Comparison of ENCODE assay signal across 8 cellular contexts in the genomic region with DNA sequence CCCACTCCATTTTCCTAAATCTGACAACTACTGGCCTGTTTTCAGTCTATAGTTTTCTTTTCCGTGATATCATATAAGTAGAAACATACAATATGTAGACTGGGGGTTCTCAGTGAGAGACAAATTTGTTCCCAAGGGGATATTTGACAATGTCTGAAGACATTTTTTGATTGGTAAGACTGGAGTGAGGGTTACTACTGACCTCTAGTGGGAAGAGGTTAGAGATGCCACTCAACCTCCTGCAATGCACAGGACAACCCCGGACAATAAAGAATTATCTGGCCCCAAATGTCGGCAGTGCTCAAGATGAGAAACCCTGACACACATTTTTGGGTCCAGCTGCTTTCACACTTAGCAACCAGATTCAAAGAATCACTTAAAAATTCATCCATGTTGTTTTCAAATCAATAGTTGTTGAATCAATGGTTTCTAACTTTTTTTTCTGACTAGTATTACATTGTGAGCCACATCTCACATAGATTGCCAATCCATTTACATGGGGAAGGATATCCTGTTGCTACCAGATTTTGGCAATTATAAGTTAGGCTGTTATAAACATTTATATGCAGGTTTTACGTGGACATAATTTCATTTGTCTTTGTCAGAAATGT.
DNase-seq lines count a peak whose midpoint lies in the region; ATAC-seq and TF ChIP-seq lines count a peak whose summit lies in the region.

No MANE protein-coding gene starts in this region.

- DNase-seq in G401 (ENCODE audit: low spot score) (peak; percentile 5), HCT116 (ENCODE audit: low read depth, low spot score) (peak; percentile 3), NCI-H187 treated with DMSO at 0.1 percent for 48 hours (lab: John Stamatoyannopoulos, UW) (peak; percentile 21), T47D (ENCODE audit: low read depth in 1 of 2, low spot score in 1 of 2) (peak; percentile 18 to 71), neuronal stem cell (ENCODE audit: low spot score) (peak; percentile 21), T-helper 9 cell (no peak), ascending aorta (ENCODE audit: low spot score in 2 of 2) (no peak)
- no peak for DNase-seq in activated effector memory CD4-positive, alpha-beta T cell treated with anti-CD3 and anti-CD28 coated beads, Interleukin-2, amount 50 U/mL, for 16 hours

- no peak for TF ChIP-seq POLR2A in HCT116 (IDR thresholded peaks at IDR 0.05; ENCODE audit: borderline replicate concordance, extremely low read depth, insufficient read depth, insufficient read length)

- POLR2A ChIA-PET in HCT116 (lab: Charles Lee): no interaction called here

- H2BK12ac ChIP-seq in neuronal stem cell (ENCODE audit: low read length): no peak overlapping the region

- H3K79me2 ChIP-seq in HCT116 (ENCODE audit: insufficient read depth, low read length): no peaks in the 10 kb centered on the region

- no peak overlapping the region for H4K91ac ChIP-seq in neuronal stem cell (ENCODE audit: low read depth, low read length, poor library complexity)

- no peak overlapping the region for H4K8ac ChIP-seq in neuronal stem cell (ENCODE audit: low read depth, low read length)

- peaks cover 0 to 4% of the 10 kb centered on the region in 2 experiments; a peak in 1 of 4 replicates for H3K9me3 ChIP-seq in HCT116 (ENCODE audit: control insufficient read depth in 1 of 2, insufficient read depth in 1 of 2, low read depth in 1 of 2, low read length in 2 of 2)
- no peaks in the 10 kb centered on the region for H3K9me3 ChIP-seq in neuronal stem cell (replicated peaks in 1 of 2; ENCODE audit: control insufficient read depth in 2 of 2, insufficient read depth in 1 of 2, low read depth in 1 of 2, low read length in 2 of 2)
- no peaks in the 10 kb centered on the region for H3K9me3 ChIP-seq in ascending aorta

- TF ChIP-seq CTCF in HCT116 (IDR thresholded peaks at IDR 0.05 in 2 of 3, conservative IDR thresholded peaks at IDR 0.05 in 1 of 3; ENCODE audit: borderline replicate concordance in 1 of 3, insufficient read depth in 1 of 3, low read depth in 2 of 3, low read length in 2 of 3) (peak; percentile 22 to 60 (median 55); a peak in 4 of 6 replicates), ascending aorta (IDR thresholded peaks at IDR 0.05) (no peak)

- no CpG with 5 or more reads among the region's 4 CpGs for WGBS in neuronal stem cell (ENCODE audit: extremely low coverage in 2 of 2, insufficient read length in 2 of 2, insufficient replicate concordance in 1 of 2), 2 donors

- no peaks in the 10 kb centered on the region for H3K9me2 ChIP-seq in HCT116 (ENCODE audit: insufficient read depth)

- no peaks in the 10 kb centered on the region for H3K79me1 ChIP-seq in neuronal stem cell (ENCODE audit: low read depth, low read length)

- H2BK5ac ChIP-seq in neuronal stem cell (ENCODE audit: low read length): no peak overlapping the region

- H3K36me3 ChIP-seq in HCT116 (ENCODE audit: control insufficient read depth in 1 of 2, insufficient read depth in 2 of 2, low read length in 2 of 2) (no peaks in the 10 kb centered on the region), neuronal stem cell (replicated peaks in 1 of 2; ENCODE audit: control insufficient read depth in 2 of 2, insufficient read depth in 2 of 2, low read length in 2 of 2) (no peaks in the 10 kb centered on the region), ascending aorta (no peaks in the 10 kb centered on the region)

- no peak overlapping the region for H3K4ac ChIP-seq in neuronal stem cell (ENCODE audit: low read length)

- H3K27ac ChIP-seq in HCT116 (ENCODE audit: low read depth, low read length) (no peak overlapping the region), neuronal stem cell (replicated peaks; ENCODE audit: low read length) (no peak overlapping the region), ascending aorta (no peak overlapping the region)

- H3K14ac ChIP-seq in neuronal stem cell (ENCODE audit: low read length): no peak overlapping the region

- H3K4me2 ChIP-seq in HCT116 (ENCODE audit: low read length) (no peak overlapping the region), neuronal stem cell (ENCODE audit: insufficient read depth, low read length, poor library complexity, severe bottlenecking) (no peak overlapping the region)

- peak; percentile 85 for ATAC-seq in HCT116

- H2AFZ ChIP-seq in HCT116 (ENCODE audit: low read depth, low read length, poor library complexity, severe bottlenecking) (peak overlapping the region; percentile 29), neuronal stem cell (ENCODE audit: low read length) (peak overlapping the region; percentile 73)

- H4K20me1 ChIP-seq in HCT116 (ENCODE audit: insufficient read depth): no peaks in the 10 kb centered on the region

- H3K9ac ChIP-seq in HCT116 (ENCODE audit: low read length): no peak overlapping the region
- H3K9ac ChIP-seq in neuronal stem cell (ENCODE audit: low read depth, low read length, poor library complexity): no peak overlapping the region

- RAD21 ChIA-PET in HCT116 (lab: Charles Lee; ENCODE audit: low non-redundant PET in 1 of 2, low total read pairs in 2 of 2, uncharacterized antibody in 2 of 2, unreplicated experiment in 2 of 2): no interaction called here

- no TSS peak for BruUV-seq in HCT116 (replicated peaks; lab: Mats Ljungman, UMichigan)

- CTCF ChIA-PET in HCT116 (lab: Charles Lee): no interaction called here

- intact Hi-C loops in HCT116 (cut with micrococcal nuclease) (loop anchor here (10.0 kb wide), 1 partner anchor 920 kb away; no protein-coding TSS in a partner anchor), ascending aorta (cut with DNase I) (no loop called here)

- in situ Hi-C loops in G401 (cut with HindIII; ENCODE audit: low sequenced_read_pairs) (no loop called here), T47D (cut with HindIII; ENCODE audit: low pct_unique_long_range_greater_than_20kb, low sequenced_read_pairs) (no loop called here)

- TF ChIP-seq RAD21 in HCT116 (IDR thresholded peaks at IDR 0.05; ENCODE audit: low read depth): peak; percentile 46

- H3K27me3 ChIP-seq in HCT116 (ENCODE audit: insufficient read depth, low read length) (no peaks in the 10 kb centered on the region), neuronal stem cell (ENCODE audit: control insufficient read depth in 3 of 3, insufficient read depth in 3 of 3, low read depth in 1 of 3, low read length in 3 of 3) (no peaks in the 10 kb centered on the region), ascending aorta (no peaks in the 10 kb centered on the region)

- no peak overlapping the region for H3K18ac ChIP-seq in neuronal stem cell (ENCODE audit: low read length)

- no peak overlapping the region for H2BK15ac ChIP-seq in neuronal stem cell (ENCODE audit: low read length)

- no peak overlapping the region for H2BK120ac ChIP-seq in neuronal stem cell (ENCODE audit: low read depth, low read length)

- no peak overlapping the region for H2AK5ac ChIP-seq in neuronal stem cell (ENCODE audit: low read depth, low read length)

- no peak overlapping the region for H3K23ac ChIP-seq in neuronal stem cell (ENCODE audit: low read depth, low read length, poor library complexity)

- H3K4me3 ChIP-seq in HCT116 (replicated peaks in 1 of 2; ENCODE audit: low read depth in 1 of 2, low read length in 2 of 2) (no peak overlapping the region), neuronal stem cell (ENCODE audit: low read length in 2 of 2) (no peak overlapping the region), ascending aorta (no peak overlapping the region)

- H3K4me1 ChIP-seq in HCT116 (ENCODE audit: control insufficient read depth in 1 of 2, insufficient read depth in 2 of 2, low read length in 2 of 2) (no peaks in the 10 kb centered on the region), neuronal stem cell (ENCODE audit: control insufficient read depth in 2 of 2, insufficient read depth in 1 of 2, low read depth in 1 of 2, low read length in 2 of 2) (no peaks in the 10 kb centered on the region), ascending aorta (no peaks in the 10 kb centered on the region)

TF ChIP-seq in HCT116, 20 proteins besides CTCF, POLR2A, EP300 and RAD21:
- TF ChIP-seq, protein P1, sequence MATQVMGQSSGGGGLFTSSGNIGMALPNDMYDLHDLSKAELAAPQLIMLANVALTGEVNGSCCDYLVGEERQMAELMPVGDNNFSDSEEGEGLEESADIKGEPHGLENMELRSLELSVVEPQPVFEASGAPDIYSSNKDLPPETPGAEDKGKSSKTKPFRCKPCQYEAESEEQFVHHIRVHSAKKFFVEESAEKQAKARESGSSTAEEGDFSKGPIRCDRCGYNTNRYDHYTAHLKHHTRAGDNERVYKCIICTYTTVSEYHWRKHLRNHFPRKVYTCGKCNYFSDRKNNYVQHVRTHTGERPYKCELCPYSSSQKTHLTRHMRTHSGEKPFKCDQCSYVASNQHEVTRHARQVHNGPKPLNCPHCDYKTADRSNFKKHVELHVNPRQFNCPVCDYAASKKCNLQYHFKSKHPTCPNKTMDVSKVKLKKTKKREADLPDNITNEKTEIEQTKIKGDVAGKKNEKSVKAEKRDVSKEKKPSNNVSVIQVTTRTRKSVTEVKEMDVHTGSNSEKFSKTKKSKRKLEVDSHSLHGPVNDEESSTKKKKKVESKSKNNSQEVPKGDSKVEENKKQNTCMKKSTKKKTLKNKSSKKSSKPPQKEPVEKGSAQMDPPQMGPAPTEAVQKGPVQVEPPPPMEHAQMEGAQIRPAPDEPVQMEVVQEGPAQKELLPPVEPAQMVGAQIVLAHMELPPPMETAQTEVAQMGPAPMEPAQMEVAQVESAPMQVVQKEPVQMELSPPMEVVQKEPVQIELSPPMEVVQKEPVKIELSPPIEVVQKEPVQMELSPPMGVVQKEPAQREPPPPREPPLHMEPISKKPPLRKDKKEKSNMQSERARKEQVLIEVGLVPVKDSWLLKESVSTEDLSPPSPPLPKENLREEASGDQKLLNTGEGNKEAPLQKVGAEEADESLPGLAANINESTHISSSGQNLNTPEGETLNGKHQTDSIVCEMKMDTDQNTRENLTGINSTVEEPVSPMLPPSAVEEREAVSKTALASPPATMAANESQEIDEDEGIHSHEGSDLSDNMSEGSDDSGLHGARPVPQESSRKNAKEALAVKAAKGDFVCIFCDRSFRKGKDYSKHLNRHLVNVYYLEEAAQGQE (IDR thresholded peaks at IDR 0.05; ENCODE audit: low read depth): no peak
- TF ChIP-seq CBX3 (IDR thresholded peaks at IDR 0.05; ENCODE audit: low read depth): no peak

Comparison
In these comparisons a context has a peak if more than half of its experiments do, and no peak if none do; other contexts are left out.
1. DNase-seq: peak in G401 (single experiment), HCT116 (single experiment), NCI-H187 treated with DMSO at 0.1 percent for 48 hours (single experiment), T47D (2 of 2) and neuronal stem cell (single experiment); none in T-helper 9 cell (single experiment), ascending aorta (0 of 2) and activated effector memory CD4-positive, alpha-beta T cell treated with anti-CD3 and anti-CD28 coated beads, Interleukin-2, amount 50 U/mL, for 16 hours (single experiment).
2. CTCF ChIP-seq: peak in HCT116 (3 of 3); none in ascending aorta (0 of 3).